ENCODE assay signal across 23 cellular contexts in the genomic region with DNA sequence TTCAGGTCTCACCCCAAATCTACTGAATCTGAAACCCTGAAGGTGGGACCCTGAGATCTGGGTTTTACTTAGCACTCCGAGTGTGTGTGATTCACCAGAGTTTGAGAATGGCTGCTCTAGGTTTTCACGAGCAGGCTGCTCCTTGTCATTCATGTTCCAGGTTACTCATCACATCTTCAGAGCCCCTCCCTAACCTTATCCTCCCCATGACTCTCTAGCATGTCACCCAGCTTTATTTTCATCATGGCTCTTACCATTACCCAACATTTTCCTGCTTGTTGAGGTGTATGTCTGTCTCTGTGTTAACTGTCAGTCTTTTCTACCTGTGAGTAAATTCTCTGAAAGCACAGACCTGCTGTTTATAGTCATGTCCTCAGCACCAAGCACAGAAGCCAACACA.
"Had no signal": no experiment of that assay in that cellular context is flagged by ENCODE, and none has a peak within 500 bp of the region (broad histone marks: within the 10 kb centered on the region; RNA-seq: fewer than 3 reads in every experiment).

No MANE protein-coding gene starts in this region.

- H3K4me1 ChIP-seq: esophagus muscularis mucosa, heart right ventricle, left lung, prostate gland, right atrium auricular region, stomach, thyroid gland had no signal

- H3K4me1 Mint-ChIP-seq: stimulated activated effector memory CD8-positive, alpha-beta T cell treated with anti-CD3 and anti-CD28 coated beads, Interleukin-12 subunit alpha, Interleukin-12 subunit beta, amount 100 ng/mL, for 72 hours had no signal

- H3K9me3 ChIP-seq: prostate gland, thyroid gland had no signal

- DNase-seq: dermis blood vessel endothelial cell; effector memory CD4-positive, alpha-beta T cell; foreskin melanocyte; glutamatergic neuron; heart right ventricle; hippocampal formation; left cardiac atrium; left lung; naive thymus-derived CD8-positive, alpha-beta T cell; nephron progenitor cell; nucleus accumbens; stimulated activated CD4-positive, alpha-beta T cell treated with anti-CD3 and anti-CD28 coated beads, Interleukin-2, amount 100 ng/mL, for 24 hours; stimulated activated CD4-positive, alpha-beta T cell treated with anti-CD3 and anti-CD28 coated beads, Interleukin-4, amount 100 ng/mL, for 24 hours; stimulated activated naive CD4-positive, alpha-beta T cell treated with Interleukin-2 at 50 U/mL for 16 hours; stomach; thyroid gland had no signal

- H3K36me3 Mint-ChIP-seq: stimulated activated effector memory CD8-positive, alpha-beta T cell treated with anti-CD3 and anti-CD28 coated beads, Interleukin-12 subunit alpha, Interleukin-12 subunit beta, amount 100 ng/mL, for 72 hours; type B pancreatic cell had no signal

- H3K27me3 ChIP-seq: esophagus muscularis mucosa, left lung, right atrium auricular region, stomach, thyroid gland had no signal

- H3K27ac ChIP-seq: coronary artery, esophagus muscularis mucosa, heart right ventricle, left lung, prostate gland, right atrium auricular region, stomach, thyroid gland had no signal

- H3K36me3 ChIP-seq: esophagus muscularis mucosa, heart right ventricle, left lung, prostate gland, right atrium auricular region, stomach, thyroid gland had no signal

- H3K27ac Mint-ChIP-seq: nephron progenitor cell; stimulated activated effector memory CD8-positive, alpha-beta T cell treated with anti-CD3 and anti-CD28 coated beads, Interleukin-12 subunit alpha, Interleukin-12 subunit beta, amount 100 ng/mL, for 72 hours; type B pancreatic cell had no signal

- H3K4me3 Mint-ChIP-seq: naive thymus-derived CD8-positive, alpha-beta T cell; nephron progenitor cell; stimulated activated effector memory CD8-positive, alpha-beta T cell treated with anti-CD3 and anti-CD28 coated beads, Interleukin-12 subunit alpha, Interleukin-12 subunit beta, amount 100 ng/mL, for 72 hours; type B pancreatic cell had no signal

- ATAC-seq: heart right ventricle; left cardiac atrium; left lung; naive thymus-derived CD8-positive, alpha-beta T cell; sciatic nerve; stimulated activated effector memory CD8-positive, alpha-beta T cell treated with anti-CD3 and anti-CD28 coated beads, Interleukin-12 subunit alpha, Interleukin-12 subunit beta, amount 100 ng/mL, for 72 hours had no signal

- H3K4me3 ChIP-seq: coronary artery, esophagus muscularis mucosa, heart right ventricle, left lung, prostate gland, right atrium auricular region, stomach, thyroid gland had no signal
